ENCODE assay signal across 22 cellular contexts in genomic region chr20:62014889-62015375, GRCh38. TPM values are rescaled to one million over a fixed set of nuclear protein-coding genes. Genes with fewer than 3 reads are reported as not detected.
DNase-seq lines count a peak whose midpoint lies in the region; ATAC-seq and TF ChIP-seq lines count a peak whose summit lies in the region.
"Had no signal": no experiment of that assay in that cellular context is flagged by ENCODE, and none has a peak within 500 bp of the region (broad histone marks: within the 10 kb centered on the region; RNA-seq: fewer than 3 reads in every experiment).

No MANE protein-coding gene starts in this region.

- intact Hi-C loops in activated naive CD4-positive, alpha-beta T cell treated with anti-CD3 and anti-CD28 coated beads for 36 hours (cut with micrococcal nuclease), result loop anchor here (5.0 kb wide), 1 partner anchor 107 kb away; the partner anchor contains the start of gene LSM14B

- peak overlapping the region; percentile 46 for H3K27ac Mint-ChIP-seq in activated naive CD4-positive, alpha-beta T cell treated with anti-CD3 and anti-CD28 coated beads, Interleukin-2, amount 50 U/mL, for 24 hours
- H3K27ac Mint-ChIP-seq in activated naive CD4-positive, alpha-beta T cell treated with anti-CD3 and anti-CD28 coated beads for 36 hours, result no peak overlapping the region
- H3K27ac Mint-ChIP-seq in T-helper 17 cell (peak overlapping the region; percentile 41), memory B cell (peak overlapping the region; percentile 53), progenitor cell of endocrine pancreas (peak overlapping the region; percentile 27)
- H3K27ac Mint-ChIP-seq: CD4-positive, alpha-beta T cell had no signal

- H3K4me3 Mint-ChIP-seq in activated naive CD4-positive, alpha-beta T cell treated with anti-CD3 and anti-CD28 coated beads, Interleukin-2, amount 50 U/mL, for 24 hours, result no peak overlapping the region
- H3K4me3 Mint-ChIP-seq in activated naive CD4-positive, alpha-beta T cell treated with anti-CD3 and anti-CD28 coated beads for 36 hours, result no peak overlapping the region
- H3K4me3 Mint-ChIP-seq in T-helper 17 cell, result no peak overlapping the region
- no peak overlapping the region for H3K4me3 Mint-ChIP-seq in memory B cell
- H3K4me3 Mint-ChIP-seq in progenitor cell of endocrine pancreas (ENCODE audit: low read depth), result no peak overlapping the region
- H3K4me3 Mint-ChIP-seq: CD4-positive, alpha-beta T cell had no signal

- no peaks in the 10 kb centered on the region for H3K9me3 Mint-ChIP-seq in activated naive CD4-positive, alpha-beta T cell treated with anti-CD3 and anti-CD28 coated beads, Interleukin-2, amount 50 U/mL, for 24 hours
- no peaks in the 10 kb centered on the region for H3K9me3 Mint-ChIP-seq in activated naive CD4-positive, alpha-beta T cell treated with anti-CD3 and anti-CD28 coated beads for 36 hours
- H3K9me3 Mint-ChIP-seq in memory B cell, result no peaks in the 10 kb centered on the region
- no peaks in the 10 kb centered on the region for H3K9me3 Mint-ChIP-seq in progenitor cell of endocrine pancreas (ENCODE audit: low read depth)
- H3K9me3 Mint-ChIP-seq: CD4-positive, alpha-beta T cell had no signal

- H3K9me3 ChIP-seq in T-helper 17 cell (ENCODE audit: control insufficient read depth, low read length, poor library complexity, severe bottlenecking), result no peaks in the 10 kb centered on the region
- H3K9me3 ChIP-seq: MG63 had no signal

- H3K27me3 Mint-ChIP-seq in activated naive CD4-positive, alpha-beta T cell treated with anti-CD3 and anti-CD28 coated beads, Interleukin-2, amount 50 U/mL, for 24 hours, result no peaks in the 10 kb centered on the region
- H3K27me3 Mint-ChIP-seq in activated naive CD4-positive, alpha-beta T cell treated with anti-CD3 and anti-CD28 coated beads for 36 hours (ENCODE audit: low read depth), result no peaks in the 10 kb centered on the region
- H3K27me3 Mint-ChIP-seq in T-helper 17 cell (no peaks in the 10 kb centered on the region), memory B cell (no peaks in the 10 kb centered on the region), progenitor cell of endocrine pancreas (no peaks in the 10 kb centered on the region)
- H3K27me3 Mint-ChIP-seq: CD4-positive, alpha-beta T cell had no signal

- ATAC-seq in T-helper 17 cell (no peak), memory B cell (ENCODE audit: low read depth) (no peak)

- H3K4me1 Mint-ChIP-seq in activated naive CD4-positive, alpha-beta T cell treated with anti-CD3 and anti-CD28 coated beads, Interleukin-2, amount 50 U/mL, for 24 hours, result peaks cover 18% of the 10 kb centered on the region
- peaks cover 11% of the 10 kb centered on the region for H3K4me1 Mint-ChIP-seq in activated naive CD4-positive, alpha-beta T cell treated with anti-CD3 and anti-CD28 coated beads for 36 hours (ENCODE audit: low read depth)
- H3K4me1 Mint-ChIP-seq in T-helper 17 cell (peaks cover 8% of the 10 kb centered on the region), memory B cell (peaks cover 9% of the 10 kb centered on the region), progenitor cell of endocrine pancreas (ENCODE audit: low read depth) (peaks cover 10% of the 10 kb centered on the region)

- TF ChIP-seq CTCF in progenitor cell of endocrine pancreas (IDR thresholded peaks at IDR 0.05; ENCODE audit: unreplicated experiment), result no peak

- DNase-seq in activated naive CD4-positive, alpha-beta T cell treated with anti-CD3 and anti-CD28 coated beads for 36 hours, result no peak
- DNase-seq in T-helper 17 cell (no peak), memory B cell (ENCODE audit: low spot score in 2 of 2) (no peak), progenitor cell of endocrine pancreas (ENCODE audit: low spot score, unreplicated experiment) (no peak), dermis blood vessel endothelial cell (no peak), NCI-H1930 (lab: John Stamatoyannopoulos, UW) (no peak), NCI-H1092 (lab: John Stamatoyannopoulos, UW) (no peak)
- DNase-seq: 8988T; CD4-positive, alpha-beta T cell; DMS153; GDM1; HCEC 1CT; IMR-90; Karpas-422; MG63; NCI-H1105; NCI-H1694 treated with DMSO at 0.1 percent for 48 hours; NCI-H2107; NCI-H510A; NCI-H748 treated with DMSO at 0.1 percent for 48 hours; SHP77 had no signal

- peaks cover 2% of the 10 kb centered on the region for H3K36me3 Mint-ChIP-seq in activated naive CD4-positive, alpha-beta T cell treated with anti-CD3 and anti-CD28 coated beads, Interleukin-2, amount 50 U/mL, for 24 hours
- H3K36me3 Mint-ChIP-seq in activated naive CD4-positive, alpha-beta T cell treated with anti-CD3 and anti-CD28 coated beads for 36 hours (ENCODE audit: low read depth), result peaks cover 3% of the 10 kb centered on the region
- H3K36me3 Mint-ChIP-seq in T-helper 17 cell (ENCODE audit: low read depth), result no peaks in the 10 kb centered on the region
- peaks cover 8% of the 10 kb centered on the region for H3K36me3 Mint-ChIP-seq in memory B cell
- peaks cover 7% of the 10 kb centered on the region for H3K36me3 Mint-ChIP-seq in progenitor cell of endocrine pancreas (ENCODE audit: insufficient read depth)

- CTCF ChIA-PET in activated naive CD4-positive, alpha-beta T cell treated with anti-CD3 and anti-CD28 coated beads for 36 hours (lab: Charles Lee), result interaction anchor here (0.6 kb wide), 1 partner anchor 124 kb away, joined by 4 read pairs; no protein-coding TSS in a partner anchor

RNA-seq across cellular contexts. Expression of gene TAF4, which starts 50.7 kb away (rescaled TPM):
- 10 to 100 TPM; 15.0 to 15.4 TPM for total RNA-seq in activated naive CD4-positive, alpha-beta T cell treated with anti-CD3 and anti-CD28 coated beads for 36 hours
- total RNA-seq in T-helper 17 cell, result 10 to 100 TPM; 17.8 to 19.5 TPM
- total RNA-seq in progenitor cell of endocrine pancreas, result 34.7 and 35.9 TPM in 2 replicates
- 3.6 and 7.6 TPM in 2 replicates for total RNA-seq in dermis blood vessel endothelial cell
